27 cellular contexts compared by ENCODE assay signal in genomic region chr15:96372554-96372953, GRCh38. TPM values are rescaled to one million over a fixed set of nuclear protein-coding genes. Genes with fewer than 3 reads are reported as not detected.
"Had no signal": no experiment of that assay in that cellular context is flagged by ENCODE, and none has a peak within 500 bp of the region (broad histone marks: within the 10 kb centered on the region; RNA-seq: fewer than 3 reads in every experiment).

No MANE protein-coding gene starts in this region.

- DNase-seq: activated CD4-positive, alpha-beta T cell treated with anti-CD3 and anti-CD28 coated beads for 48 hours; activated CD4-positive, alpha-beta T cell treated with anti-CD3 and anti-CD28 coated beads, Interleukin-2, amount 50 U/mL, for 4 hours; activated CD4-positive, CD25-positive, alpha-beta regulatory T cell treated with anti-CD3 and anti-CD28 coated beads, Interleukin-2, amount 50 U/mL, for 72 hours; activated CD8-positive, alpha-beta T cell treated with anti-CD3 and anti-CD28 coated beads, Interleukin-2, amount 10 ng/mL, durations not matched to agents 7 days and 5 days; activated effector memory CD4-positive, alpha-beta T cell treated with anti-CD3 and anti-CD28 coated beads, Interleukin-2, amount 50 U/mL, for 16 hours; activated naive CD4-positive, alpha-beta T cell treated with Interleukin-2 at 50 U/mL for 16 hours; activated naive CD8-positive, alpha-beta T cell treated with anti-CD3 and anti-CD28 coated beads, Interleukin-2, amount 50 U/mL, for 24 hours; activated T-cell treated with anti-CD3 and anti-CD28 coated beads, Interleukin-2, amount 50 U/mL, for 4 hours; amniotic stem cell; NCI-H1092; NCI-H1417; NCI-H1930; NCI-H2171; NCI-H2227 treated with DMSO at 0.1 percent for 48 hours; NCI-H69; NK-92 treated with Interleukin-12 subunit alpha and Interleukin-12 subunit beta, amount 100 ng/mL, for 24 hours; OCI-M1; Right ventricle myocardium superior; T-helper 17 cell; T-helper 9 cell had no signal

- H3K4me3 ChIP-seq: SJSA1 had no signal

- H3K36me3 ChIP-seq: SJSA1 had no signal

- ATAC-seq: activated CD8-positive, alpha-beta T cell treated with anti-CD3 and anti-CD28 coated beads, Interleukin-2, amount 10 ng/mL, durations not matched to agents 7 days and 5 days; activated naive CD4-positive, alpha-beta T cell treated with anti-CD3 and anti-CD28 coated beads, Interleukin-2, amount 50 U/mL, for 72 hours; activated naive CD8-positive, alpha-beta T cell treated with anti-CD3 and anti-CD28 coated beads, Interleukin-2, amount 50 U/mL, for 24 hours; activated T-cell treated with anti-CD3 and anti-CD28 coated beads, Interleukin-2, amount 50 U/mL, for 4 hours; Panc1; SK-N-SH treated with all-trans-retinoic acid at 6 μM for 48 hours; T-helper 17 cell; WTC11 had no signal

- H3K9me3 ChIP-seq: SJSA1 had no signal

- H3K9ac ChIP-seq: KMS-11 had no signal

- H3K4me2 ChIP-seq: KMS-11 had no signal

- H3K27me3 ChIP-seq: SJSA1 had no signal

- H3K27ac ChIP-seq: KMS-11, RWPE1, SJSA1 had no signal

RNA-seq across cellular contexts. Expression of gene NR2F2, which starts 42.1 kb away (rescaled TPM):
- total RNA-seq: activated CD8-positive, alpha-beta T cell treated with anti-CD3 and anti-CD28 coated beads, Interleukin-2, amount 10 ng/mL, durations not matched to agents 7 days and 5 days; activated naive CD4-positive, alpha-beta T cell treated with anti-CD3 and anti-CD28 coated beads, Interleukin-2, amount 50 U/mL, for 72 hours; T-helper 17 cell had no signal
